Comparison of ENCODE assay signal across 28 cellular contexts in the genomic region with DNA sequence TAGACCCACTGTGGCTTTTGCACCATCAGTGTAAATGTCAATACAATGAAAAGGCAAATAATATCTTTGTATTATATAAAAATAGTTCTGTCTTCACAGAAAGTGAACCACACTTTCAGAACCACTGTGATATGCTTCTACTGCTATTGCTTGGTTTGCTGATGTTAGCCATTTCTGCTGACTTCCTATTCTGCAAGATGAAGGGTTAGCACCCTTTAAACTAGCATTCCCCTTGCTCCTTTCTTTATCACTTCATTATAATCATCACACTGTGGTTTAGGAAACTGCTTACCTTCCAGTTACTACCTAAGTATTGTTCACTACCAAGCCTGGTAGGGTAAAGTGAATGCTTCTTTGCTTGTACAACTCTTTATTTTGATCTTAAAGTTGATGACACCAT. TPM values are rescaled to one million over a fixed set of nuclear protein-coding genes. Genes with fewer than 3 reads are reported as not detected.
DNase-seq lines count a peak whose midpoint lies in the region; ATAC-seq, FAIRE-seq and TF ChIP-seq lines count a peak whose summit lies in the region.
"Had no signal": no experiment of that assay in that cellular context is flagged by ENCODE, and none has a peak within 500 bp of the region (broad histone marks: within the 10 kb centered on the region; RNA-seq: fewer than 3 reads in every experiment).

No MANE protein-coding gene starts in this region.

- no peak for TF ChIP-seq RAD21 in HCT116 (IDR thresholded peaks at IDR 0.05; ENCODE audit: low read depth)
- TF ChIP-seq RAD21 in K562 (CRISPR knock-in tag; conservative IDR thresholded peaks at IDR 0.05 in 1 of 2, IDR thresholded peaks at IDR 0.05 in 1 of 2) = no peak

- no peak overlapping the region for H3K4me3 ChIP-seq in HCT116 (replicated peaks in 1 of 2; ENCODE audit: low read depth in 1 of 2, low read length in 2 of 2)
- H3K4me3 ChIP-seq in MM.1S (ENCODE audit: low read length) = no peak overlapping the region
- H3K4me3 ChIP-seq in K562 = no peak overlapping the region
- H3K4me3 ChIP-seq in psoas muscle = peak overlapping the region; percentile 22
- H3K4me3 ChIP-seq: BLaER1, GM23248, HAP-1, Peyer's patch, SK-N-MC had no signal

- no peaks in the 10 kb centered on the region; the same call in 1 of the 2 replicates for H3F3A ChIP-seq in MM.1S (ENCODE audit: insufficient read depth, low read length)

- intact Hi-C loops in HCT116 (cut with micrococcal nuclease) = no loop called here
- intact Hi-C loops in K562 (cut with micrococcal nuclease) = no loop called here
- intact Hi-C loops in psoas muscle (cut with DNase I) = no loop called here

- H3K4me1 Mint-ChIP-seq in stimulated activated memory B cell treated with anti-CD40 and anti-IgM and Interleukin-4, amounts not matched to agents 10 μg/mL and 1 μg/mL and 100 μg/mL, for 72 hours = no peaks in the 10 kb centered on the region
- H3K4me1 Mint-ChIP-seq: CD4-positive, CD25-positive, alpha-beta regulatory T cell; IgD-negative memory B cell had no signal

- H2AFZ ChIP-seq in HCT116 (ENCODE audit: low read depth, low read length, poor library complexity, severe bottlenecking) = peak overlapping the region; percentile 3
- no peak overlapping the region for H2AFZ ChIP-seq in MM.1S (ENCODE audit: low read length)
- no peak overlapping the region for H2AFZ ChIP-seq in K562 (ENCODE audit: low read depth, low read length)
- H2AFZ ChIP-seq: GM23248 had no signal

- H3K27me3 ChIP-seq in HCT116 (ENCODE audit: insufficient read depth, low read length) (no peaks in the 10 kb centered on the region), MM.1S (replicated peaks; ENCODE audit: insufficient read depth, low read length) (no peaks in the 10 kb centered on the region), K562 (ENCODE audit: control insufficient read depth in 2 of 2, insufficient read depth in 2 of 2, low read length in 2 of 2) (peaks cover 9 to 11% of the 10 kb centered on the region in 2 experiments; a peak in 4 of 5 replicates), psoas muscle (ENCODE audit: insufficient read depth in 3 of 3, low read length in 2 of 3) (no peaks in the 10 kb centered on the region)
- H3K27me3 ChIP-seq: BLaER1, Peyer's patch had no signal

- H3K27ac ChIP-seq in HCT116 (ENCODE audit: low read depth, low read length) (no peak overlapping the region), MM.1S (ENCODE audit: low read length) (no peak overlapping the region), K562 (ENCODE audit: extremely low read depth, low read depth, low read length) (no peak overlapping the region), psoas muscle (peak overlapping the region; percentile 85)
- H3K27ac ChIP-seq: BLaER1, Peyer's patch had no signal

- H3K27ac Mint-ChIP-seq in stimulated activated memory B cell treated with anti-CD40 and anti-IgM and Interleukin-4, amounts not matched to agents 10 μg/mL and 1 μg/mL and 100 μg/mL, for 72 hours = no peak overlapping the region
- H3K27ac Mint-ChIP-seq: CD4-positive, CD25-positive, alpha-beta regulatory T cell; IgD-negative memory B cell had no signal

- peak; percentile 64 for FAIRE-seq in K562 (lab: Jason Lieb, UNC)
- FAIRE-seq: A204.1, GM12892 had no signal

- no peak for ATAC-seq in HCT116
- no peak for ATAC-seq in K562
- ATAC-seq in psoas muscle = no peak
- no peak for ATAC-seq in stimulated activated memory B cell treated with anti-CD40 and anti-IgM and Interleukin-4, amounts not matched to agents 10 μg/mL and 1 μg/mL and 100 μg/mL, for 72 hours

- no peak for TF ChIP-seq CTCF in HCT116 (IDR thresholded peaks at IDR 0.05 in 2 of 3, conservative IDR thresholded peaks at IDR 0.05 in 1 of 3; ENCODE audit: borderline replicate concordance in 1 of 3, insufficient read depth in 1 of 3, low read depth in 2 of 3, low read length in 2 of 3)
- no peak for TF ChIP-seq CTCF in MM.1S (IDR thresholded peaks at IDR 0.05; ENCODE audit: low read length)
- no peak for TF ChIP-seq CTCF in K562 (IDR thresholded peaks at IDR 0.05 in 2 of 3, conservative IDR thresholded peaks at IDR 0.05 in 1 of 3; ENCODE audit: insufficient read depth in 2 of 3, low read depth in 1 of 3, low read length in 3 of 3)
- no peak for TF ChIP-seq CTCF in psoas muscle (IDR thresholded peaks at IDR 0.05)

- TF ChIP-seq EP300 in K562 (IDR thresholded peaks at IDR 0.05; ENCODE audit: low read length) = no peak

- no peaks in the 10 kb centered on the region for H3K9me3 Mint-ChIP-seq in stimulated activated memory B cell treated with anti-CD40 and anti-IgM and Interleukin-4, amounts not matched to agents 10 μg/mL and 1 μg/mL and 100 μg/mL, for 72 hours

- in situ Hi-C loops in K562 (cut with MboI) = no loop called here

- H3K4me3 Mint-ChIP-seq in stimulated activated memory B cell treated with anti-CD40 and anti-IgM and Interleukin-4, amounts not matched to agents 10 μg/mL and 1 μg/mL and 100 μg/mL, for 72 hours = no peak overlapping the region
- H3K4me3 Mint-ChIP-seq: CD4-positive, CD25-positive, alpha-beta regulatory T cell; IgD-negative memory B cell had no signal

- H3K9me1 ChIP-seq in K562 (ENCODE audit: control insufficient read depth, insufficient read depth, low read length) = no peaks in the 10 kb centered on the region

- H3K9me3 ChIP-seq in HCT116 (ENCODE audit: control insufficient read depth in 1 of 2, insufficient read depth in 1 of 2, low read depth in 1 of 2, low read length in 2 of 2) (no peaks in the 10 kb centered on the region), MM.1S (replicated peaks; ENCODE audit: insufficient read depth, low read length) (no peaks in the 10 kb centered on the region), K562 (replicated peaks; ENCODE audit: control insufficient read depth, insufficient read depth, low read depth, low read length) (no peaks in the 10 kb centered on the region), psoas muscle (no peaks in the 10 kb centered on the region)
- H3K9me3 ChIP-seq: BLaER1, HAP-1, Peyer's patch had no signal

- H3K4me1 ChIP-seq in HCT116 (ENCODE audit: control insufficient read depth in 1 of 2, insufficient read depth in 2 of 2, low read length in 2 of 2) (peaks cover 23 to 58% of the 10 kb centered on the region in 2 experiments), MM.1S (ENCODE audit: low read length) (peaks cover 22% of the 10 kb centered on the region), K562 (replicated peaks in 1 of 2; ENCODE audit: control insufficient read depth in 2 of 2, insufficient read depth in 2 of 2, low read length in 2 of 2) (no peaks in the 10 kb centered on the region), psoas muscle (peaks cover 78% of the 10 kb centered on the region)
- H3K4me1 ChIP-seq: BLaER1, HAP-1 had no signal

- CTCF ChIA-PET in HCT116 (lab: Charles Lee) (no interaction called here), K562 (lab: Yijun Ruan, JAX; ENCODE audit: low intra/inter-chr PET ratio) (no interaction called here)

- H3K79me2 ChIP-seq in HCT116 (ENCODE audit: insufficient read depth, low read length) = no peaks in the 10 kb centered on the region
- H3K79me2 ChIP-seq in MM.1S (ENCODE audit: low read length) = no peaks in the 10 kb centered on the region
- H3K79me2 ChIP-seq in K562 (ENCODE audit: control insufficient read depth, insufficient read depth, low read length) = no peaks in the 10 kb centered on the region

- H3K27me3 Mint-ChIP-seq in stimulated activated memory B cell treated with anti-CD40 and anti-IgM and Interleukin-4, amounts not matched to agents 10 μg/mL and 1 μg/mL and 100 μg/mL, for 72 hours = peaks cover 28% of the 10 kb centered on the region

- H3K36me3 Mint-ChIP-seq in stimulated activated memory B cell treated with anti-CD40 and anti-IgM and Interleukin-4, amounts not matched to agents 10 μg/mL and 1 μg/mL and 100 μg/mL, for 72 hours = no peaks in the 10 kb centered on the region
- H3K36me3 Mint-ChIP-seq: CD4-positive, CD25-positive, alpha-beta regulatory T cell; IgD-negative memory B cell had no signal

- H3K36me3 ChIP-seq in HCT116 (ENCODE audit: control insufficient read depth in 1 of 2, insufficient read depth in 2 of 2, low read length in 2 of 2) = no peaks in the 10 kb centered on the region
- no peaks in the 10 kb centered on the region for H3K36me3 ChIP-seq in MM.1S (replicated peaks; ENCODE audit: insufficient read depth, low read length)
- H3K36me3 ChIP-seq in K562 (ENCODE audit: control insufficient read depth, insufficient read depth, low read length) = no peaks in the 10 kb centered on the region
- H3K36me3 ChIP-seq in psoas muscle (ENCODE audit: insufficient read depth in 1 of 2, low read depth in 1 of 2) = peaks cover 0 to 64% of the 10 kb centered on the region in 2 donors
- H3K36me3 ChIP-seq: BLaER1, HAP-1, Peyer's patch had no signal

- H3K4me2 ChIP-seq in HCT116 (ENCODE audit: low read length) (no peak overlapping the region), MM.1S (ENCODE audit: low read depth, low read length) (no peak overlapping the region), K562 (ENCODE audit: insufficient read depth, low read length) (no peak overlapping the region)
- H3K4me2 ChIP-seq: BLaER1 had no signal

- H4K20me1 ChIP-seq in HCT116 (ENCODE audit: insufficient read depth) (no peaks in the 10 kb centered on the region), MM.1S (ENCODE audit: insufficient read depth, low read length) (no peaks in the 10 kb centered on the region), K562 (replicated peaks; ENCODE audit: control insufficient read depth, insufficient read depth, low read length) (no peaks in the 10 kb centered on the region)
- H4K20me1 ChIP-seq: BLaER1 had no signal

- H3K9ac ChIP-seq in HCT116 (ENCODE audit: low read length) = no peak overlapping the region
- H3K9ac ChIP-seq in MM.1S (ENCODE audit: low read length) = no peak overlapping the region
- no peak overlapping the region for H3K9ac ChIP-seq in K562 (ENCODE audit: insufficient read depth in 1 of 2, low read depth in 2 of 2, low read length in 2 of 2)
- H3K9ac ChIP-seq: BLaER1 had no signal

- no peak for DNase-seq in HCT116 (ENCODE audit: low read depth, low spot score)
- peak; percentile 61 for DNase-seq in MM.1S
- DNase-seq in K562 (ENCODE audit: extremely low read depth in 1 of 4, low spot score in 3 of 4) = no peak
- no peak for DNase-seq in psoas muscle
- no peak for DNase-seq in NCI-H187 (lab: John Stamatoyannopoulos, UW)
- no peak for DNase-seq in T-helper 9 cell
- DNase-seq: CD4-positive, CD25-positive, alpha-beta regulatory T cell; DMS153; DND-41; GM23248; Karpas-422; MV-4-11; NCI-H1105; NCI-H1436 treated with DMSO at 0.1 percent for 48 hours; NCI-H1930; NCI-H2107; NCI-H524 treated with DMSO at 0.1 percent for 48 hours; NCI-H774; NK-92 treated with Interleukin-12 subunit alpha and Interleukin-12 subunit beta, amount 100 ng/mL, for 24 hours; Peyer's patch; SIG-M5 had no signal

- no TSS peak for BruUV-seq in HCT116 (replicated peaks; lab: Mats Ljungman, UMichigan)
- no TSS peak for BruUV-seq in K562 (replicated peaks; lab: Mats Ljungman, UMichigan)

- RAD21 ChIA-PET in HCT116 (lab: Charles Lee; ENCODE audit: low non-redundant PET in 1 of 2, low total read pairs in 2 of 2, uncharacterized antibody in 2 of 2, unreplicated experiment in 2 of 2) = no interaction called here

- TF ChIP-seq POLR2A in HCT116 (IDR thresholded peaks at IDR 0.05; ENCODE audit: borderline replicate concordance, extremely low read depth, insufficient read depth, insufficient read length) (no peak), K562 (conservative IDR thresholded peaks at IDR 0.05) (no peak)

- POLR2A ChIA-PET in HCT116 (lab: Charles Lee) = no interaction called here
- POLR2A ChIA-PET in K562 (lab: Yijun Ruan, JAX) = no interaction called here

- H3K9me2 ChIP-seq in HCT116 (ENCODE audit: insufficient read depth) (no peaks in the 10 kb centered on the region), MM.1S (replicated peaks; ENCODE audit: insufficient read depth, low read length) (no peaks in the 10 kb centered on the region)

RNA-seq across cellular contexts. Expression of gene MYPN, which starts 29.2 kb away (rescaled TPM):
- total RNA-seq in HCT116 (2021; ENCODE audit: unreplicated experiment) (0.34 TPM), K562 (2014; rRNA removed) (not detected in 2 replicates), K562 (2014; rRNA removed; fragmentation: Illumina TruSeq; extraction: Trizol) (not detected in 2 replicates), K562 (2015; rRNA removed; fragmentation: Illumina TruSeq; extraction: Trizol) (not detected in 2 replicates), K562 (2021) (not detected in 2 replicates), psoas muscle (100 to 1,000 TPM; 216 to 376 (median 312) TPM)
- polyA plus RNA-seq in HCT116 (2012) = 0.06 and 0.09 TPM in 2 replicates
- total RNA-seq in K562 (2011; cell fraction: chromatin; rRNA removed; ENCODE audit: low replicate concordance) = not detected in 2 replicates
- total RNA-seq in K562 (2011; cell fraction: nucleolus; rRNA removed) = not detected in 2 replicates
- total RNA-seq in K562 (2011; cell fraction: nucleoplasm; rRNA removed) = not detected in 2 replicates
- polyA plus RNA-seq in K562 (2011; rRNA removed) (not detected in 2 replicates), K562 (2014; fragmentation: Illumina TruSeq; extraction: Trizol) (not detected in 2 replicates), K562 (2014; fragmentation: Nextera tagmentation; extraction: Ambion mirVana) (not detected), K562 (2014; rRNA removed) (not detected in 2 replicates), psoas muscle (100 to 1,000 TPM in 1 of 3 donors, 10 to 100 TPM in 2; 24.3 to 117 (median 97.4) TPM)
- not detected in 2 replicates for polyA plus RNA-seq in K562 (2011; cell fraction: cytosol; rRNA removed)
- not detected in 2 replicates for polyA plus RNA-seq in K562 (2011; cell fraction: nucleus; rRNA removed)
- not detected in 2 replicates for polyA plus RNA-seq in K562 (2012)
- polyA minus RNA-seq in K562 (2011; rRNA and poly(A)+ RNA removed) = not detected in 2 replicates
- polyA minus RNA-seq in K562 (2011; cell fraction: cytosol; rRNA and poly(A)+ RNA removed) = 0.48 and 0.73 TPM in 2 replicates
- 0.11 TPM in 1 of 2 replicates, not detected in the other for polyA minus RNA-seq in K562 (2011; cell fraction: nucleus; rRNA and poly(A)+ RNA removed)
- total RNA-seq: CD4-positive, CD25-positive, alpha-beta regulatory T cell had no signal
- polyA plus RNA-seq: CD4-positive, CD25-positive, alpha-beta regulatory T cell; IgD-negative memory B cell had no signal

Comparison
In these comparisons a context has a peak if more than half of its experiments do, and no peak if none do; other contexts are left out.
1. RNA of gene MYPN, which starts 29.2 kb away (total RNA-seq): 216 to 376 TPM in psoas muscle; 0.34 TPM in HCT116 (single experiment) and not detected in K562; every median in the first group is over 100 times any median in the second.